In the genomic region with DNA sequence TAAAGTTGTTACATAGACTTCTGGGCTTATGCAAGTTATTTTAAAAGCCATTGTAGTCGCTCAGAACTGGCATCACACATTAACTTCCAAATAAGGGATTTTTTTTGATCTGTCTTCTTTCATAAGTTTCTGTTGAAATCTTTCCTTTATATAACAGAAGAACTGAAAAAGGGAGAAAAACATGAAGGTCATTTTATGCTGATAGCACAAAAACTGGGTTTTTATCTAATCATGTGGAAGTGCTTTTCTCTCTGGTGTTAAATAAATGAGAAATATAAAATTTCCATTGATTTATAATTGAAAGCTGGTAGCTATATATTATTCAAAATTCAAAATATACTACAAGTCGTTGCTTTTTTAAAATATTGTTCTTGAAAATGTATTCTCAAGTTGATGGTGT, we compare ENCODE assay signal across 14 cellular contexts.
DNase-seq lines count a peak whose midpoint lies in the region; ATAC-seq, FAIRE-seq and TF ChIP-seq lines count a peak whose summit lies in the region.
"Had no signal": no experiment of that assay in that cellular context is flagged by ENCODE, and none has a peak within 500 bp of the region (broad histone marks: within the 10 kb centered on the region; RNA-seq: fewer than 3 reads in every experiment).

No MANE protein-coding gene starts in this region.

- peak overlapping the region; percentile 27; the same call in 1 of the 2 replicates for H3K27ac Mint-ChIP-seq in HFFc6
- no peak overlapping the region for H3K27ac Mint-ChIP-seq in activated naive CD4-positive, alpha-beta T cell treated with anti-CD3 and anti-CD28 coated beads, Interleukin-2, amount 10 ng/mL, durations not matched to agents 7 days and 5 days
- H3K27ac Mint-ChIP-seq in WTC11, result no peak overlapping the region
- H3K27ac Mint-ChIP-seq: CD4-positive, CD25-positive, alpha-beta regulatory T cell had no signal

- no peak overlapping the region for H3K4me2 ChIP-seq in A549
- H3K4me2 ChIP-seq: KMS-11 had no signal

- no peak overlapping the region for H3K4me3 Mint-ChIP-seq in HFFc6
- H3K4me3 Mint-ChIP-seq in activated naive CD4-positive, alpha-beta T cell treated with anti-CD3 and anti-CD28 coated beads, Interleukin-2, amount 10 ng/mL, durations not matched to agents 7 days and 5 days, result no peak overlapping the region
- no peak overlapping the region for H3K4me3 Mint-ChIP-seq in WTC11
- H3K4me3 Mint-ChIP-seq: CD4-positive, CD25-positive, alpha-beta regulatory T cell; IgD-negative memory B cell had no signal

- POLR2A ChIA-PET in A549 (lab: Yijun Ruan, JAX), result no interaction called here
- POLR2A ChIA-PET in WTC11 (lab: Charles Lee), result no interaction called here

- ATAC-seq in A549 (no peak), WTC11 (no peak)
- ATAC-seq: HCT116 had no signal

- H3K4me3 ChIP-seq in A549 (no peak overlapping the region), fibroblast of pulmonary artery (replicated peaks; ENCODE audit: low read depth, low read length) (no peak overlapping the region), uterus (no peak overlapping the region)
- H3K4me3 ChIP-seq: GM23248 had no signal

- H3K9me3 Mint-ChIP-seq in HFFc6 (no peaks in the 10 kb centered on the region), WTC11 (no peaks in the 10 kb centered on the region)
- no peaks in the 10 kb centered on the region for H3K9me3 Mint-ChIP-seq in activated naive CD4-positive, alpha-beta T cell treated with anti-CD3 and anti-CD28 coated beads, Interleukin-2, amount 10 ng/mL, durations not matched to agents 7 days and 5 days
- H3K9me3 Mint-ChIP-seq: IgD-negative memory B cell had no signal

- no peaks in the 10 kb centered on the region for H3K27me3 ChIP-seq in uterus

- no peak overlapping the region for H3K27ac ChIP-seq in A549
- peak overlapping the region; percentile 65 to 72 for H3K27ac ChIP-seq in uterus
- H3K27ac ChIP-seq: GM23248, KMS-11 had no signal

- H3K4me1 ChIP-seq in A549 (peaks cover 66% of the 10 kb centered on the region), uterus (peaks cover under 1 to 15% of the 10 kb centered on the region in 2 donors)

- TF ChIP-seq POLR2A in A549 (IDR thresholded peaks at IDR 0.05; ENCODE audit: low read length) (no peak), uterus (IDR thresholded peaks at IDR 0.05) (no peak)

- 78% methylated on average over 2 of the region's 2 CpGs for WGBS in A549 (ENCODE audit: missing lambda C conversion rate)

- TF ChIP-seq RAD21 in A549 (conservative IDR thresholded peaks at IDR 0.05 in 1 of 2, IDR thresholded peaks at IDR 0.05 in 1 of 2), result no peak

- TF ChIP-seq EP300 in A549 (IDR thresholded peaks at IDR 0.05), result no peak

- FAIRE-seq in A549 (lab: Jason Lieb, UNC), result no peak
- FAIRE-seq: H54 had no signal

- TF ChIP-seq CTCF in A549 (IDR thresholded peaks at IDR 0.05) (no peak), HFFc6 (IDR thresholded peaks at IDR 0.05) (no peak), fibroblast of pulmonary artery (IDR thresholded peaks at IDR 0.05; ENCODE audit: low read length, missing control alignments) (no peak), uterus (IDR thresholded peaks at IDR 0.05) (no peak), WTC11 (IDR thresholded peaks at IDR 0.05) (no peak)

- peaks cover 50% of the 10 kb centered on the region for H3K4me1 Mint-ChIP-seq in HFFc6 (ENCODE audit: low read depth)
- peaks cover 7% of the 10 kb centered on the region for H3K4me1 Mint-ChIP-seq in activated naive CD4-positive, alpha-beta T cell treated with anti-CD3 and anti-CD28 coated beads, Interleukin-2, amount 10 ng/mL, durations not matched to agents 7 days and 5 days
- 0 out of 2 replicates have a peak, but pooled peaks cover 2% of the 10 kb centered on the region for H3K4me1 Mint-ChIP-seq in WTC11

- H3K36me3 ChIP-seq in uterus, result no peaks in the 10 kb centered on the region

- intact Hi-C loops in uterus (cut with DNase I; ENCODE audit: low total_unique reads), result no loop called here

- H3K9me3 ChIP-seq in A549 (no peaks in the 10 kb centered on the region), uterus (no peaks in the 10 kb centered on the region)

- no peak for DNase-seq in A549 (ENCODE audit: low read depth in 1 of 2, low spot score in 1 of 2)
- no peak for DNase-seq in HFFc6
- peak; percentile 57 for DNase-seq in fibroblast of pulmonary artery (ENCODE audit: low read depth)
- DNase-seq in uterus, result no peak
- no peak for DNase-seq in activated naive CD4-positive, alpha-beta T cell treated with anti-CD3 and anti-CD28 coated beads, Interleukin-2, amount 10 ng/mL, durations not matched to agents 7 days and 5 days
- DNase-seq in activated CD4-positive, alpha-beta T cell treated with anti-CD3 and anti-CD28 coated beads, Interleukin-2, amount 50 U/mL, for 4 hours, result no peak
- DNase-seq in WTC11 (ENCODE audit: low spot score), result no peak
- DNase-seq: CD4-positive, CD25-positive, alpha-beta regulatory T cell; DMS 273 treated with DMSO at 0.1 percent for 48 hours; GM23248 had no signal

- H3K27me3 Mint-ChIP-seq in HFFc6 (ENCODE audit: insufficient read depth), result no peaks in the 10 kb centered on the region; the same call in none of the 2 replicates
- no peaks in the 10 kb centered on the region for H3K27me3 Mint-ChIP-seq in activated naive CD4-positive, alpha-beta T cell treated with anti-CD3 and anti-CD28 coated beads, Interleukin-2, amount 10 ng/mL, durations not matched to agents 7 days and 5 days
- no peaks in the 10 kb centered on the region for H3K27me3 Mint-ChIP-seq in WTC11 (ENCODE audit: low read depth)
- H3K27me3 Mint-ChIP-seq: IgD-negative memory B cell had no signal

- CTCF ChIA-PET in A549 (lab: Yijun Ruan, JAX), result interaction anchor here (1.0 to 2.0 kb wide), 4 partner anchors 17 to 52 kb away, joined by 3 to 9 read pairs (median 4); no protein-coding TSS in a partner anchor
- CTCF ChIA-PET in activated naive CD4-positive, alpha-beta T cell treated with anti-CD3 and anti-CD28 coated beads, Interleukin-2, amount 10 ng/mL, durations not matched to agents 7 days and 5 days (lab: Charles Lee), result no interaction called here
- CTCF ChIA-PET in WTC11 (lab: Charles Lee), result no interaction called here

- H3K36me3 Mint-ChIP-seq in HFFc6 (ENCODE audit: low read depth), result no peaks in the 10 kb centered on the region
- H3K36me3 Mint-ChIP-seq in activated naive CD4-positive, alpha-beta T cell treated with anti-CD3 and anti-CD28 coated beads, Interleukin-2, amount 10 ng/mL, durations not matched to agents 7 days and 5 days, result no peaks in the 10 kb centered on the region
- H3K36me3 Mint-ChIP-seq in WTC11, result no peaks in the 10 kb centered on the region
- H3K36me3 Mint-ChIP-seq: IgD-negative memory B cell had no signal

TF ChIP-seq in A549, 52 proteins besides CTCF, POLR2A, EP300 and RAD21:
- TF ChIP-seq MYC (IDR thresholded peaks at IDR 0.05; ENCODE audit: borderline replicate concordance, low read length), result no peak
- TF ChIP-seq MAFK (IDR thresholded peaks at IDR 0.05; ENCODE audit: partially characterized antibody), result peak; percentile 77
TF ChIP-seq in A549: peak in this region for 1.

TF ChIP-seq in WTC11, 78 proteins besides CTCF, POLR2A, EP300 and RAD21:
- no peak for TF ChIP-seq FOXP1 (CRISPR knock-in tag; IDR thresholded peaks at IDR 0.05; ENCODE audit: borderline replicate concordance)
- TF ChIP-seq, protein P1, sequence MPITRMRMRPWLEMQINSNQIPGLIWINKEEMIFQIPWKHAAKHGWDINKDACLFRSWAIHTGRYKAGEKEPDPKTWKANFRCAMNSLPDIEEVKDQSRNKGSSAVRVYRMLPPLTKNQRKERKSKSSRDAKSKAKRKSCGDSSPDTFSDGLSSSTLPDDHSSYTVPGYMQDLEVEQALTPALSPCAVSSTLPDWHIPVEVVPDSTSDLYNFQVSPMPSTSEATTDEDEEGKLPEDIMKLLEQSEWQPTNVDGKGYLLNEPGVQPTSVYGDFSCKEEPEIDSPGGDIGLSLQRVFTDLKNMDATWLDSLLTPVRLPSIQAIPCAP (CRISPR knock-in tag; IDR thresholded peaks at IDR 0.05), result no peak
- no peak for TF ChIP-seq PRRX2 (CRISPR knock-in tag; IDR thresholded peaks at IDR 0.05)
- TF ChIP-seq, protein P2, sequence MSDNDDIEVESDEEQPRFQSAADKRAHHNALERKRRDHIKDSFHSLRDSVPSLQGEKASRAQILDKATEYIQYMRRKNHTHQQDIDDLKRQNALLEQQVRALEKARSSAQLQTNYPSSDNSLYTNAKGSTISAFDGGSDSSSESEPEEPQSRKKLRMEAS (CRISPR knock-in tag; IDR thresholded peaks at IDR 0.05), result no peak
- TF ChIP-seq MXD4 (CRISPR knock-in tag; IDR thresholded peaks at IDR 0.05; ENCODE audit: borderline replicate concordance), result no peak
- TF ChIP-seq, protein P3, sequence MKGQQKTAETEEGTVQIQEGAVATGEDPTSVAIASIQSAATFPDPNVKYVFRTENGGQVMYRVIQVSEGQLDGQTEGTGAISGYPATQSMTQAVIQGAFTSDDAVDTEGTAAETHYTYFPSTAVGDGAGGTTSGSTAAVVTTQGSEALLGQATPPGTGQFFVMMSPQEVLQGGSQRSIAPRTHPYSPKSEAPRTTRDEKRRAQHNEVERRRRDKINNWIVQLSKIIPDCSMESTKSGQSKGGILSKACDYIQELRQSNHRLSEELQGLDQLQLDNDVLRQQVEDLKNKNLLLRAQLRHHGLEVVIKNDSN (CRISPR knock-in tag; IDR thresholded peaks at IDR 0.05), result no peak

Comparison
In these comparisons a context has a peak if more than half of its experiments do, and no peak if none do; other contexts are left out.
1. H3K27ac ChIP-seq: peak in uterus (2 of 2); none in A549 (0 of 2).